8 cellular contexts compared by ENCODE assay signal in genomic region chr7:149284850-149285580, GRCh38. TPM values are rescaled to one million over a fixed set of nuclear protein-coding genes. Genes with fewer than 3 reads are reported as not detected.
DNase-seq lines count a peak whose midpoint lies in the region; ATAC-seq and TF ChIP-seq lines count a peak whose summit lies in the region.

No MANE protein-coding gene starts in this region.

- intact Hi-C loops in heart left ventricle (cut with DNase I): loop anchor here in 3 of 10 donors (1.0 to 10.0 kb wide), 4 partner anchors 23 to 550 kb away; partner anchors contain the start of genes ZNF746 (in 1 of the 3), ZNF783 (in 1 of the 3) and ZNF862 (in 1 of the 3)

- H2AFZ ChIP-seq in MM.1S (ENCODE audit: low read length): peak overlapping the region; percentile 77
- H2AFZ ChIP-seq in SU-DHL-6 (ENCODE audit: low read depth, low read length, severe bottlenecking): no peak overlapping the region

- TF ChIP-seq CTCF in MM.1S (IDR thresholded peaks at IDR 0.05; ENCODE audit: low read length) (peak; percentile 64), SU-DHL-6 (IDR thresholded peaks at IDR 0.05; ENCODE audit: insufficient read depth, low read length, poor library complexity, severe bottlenecking) (no peak), heart left ventricle (IDR thresholded peaks at IDR 0.05) (peak in 2 of 12 donors; percentile 3 to 10), upper lobe of left lung (IDR thresholded peaks at IDR 0.05) (peak in 1 of 6 experiments; percentile 33)

- peak overlapping the region; percentile 83 for H3K4me3 ChIP-seq in MM.1S (ENCODE audit: low read length)
- no peak overlapping the region for H3K4me3 ChIP-seq in SU-DHL-6 (ENCODE audit: insufficient read depth, low read length, poor library complexity, severe bottlenecking)
- H3K4me3 ChIP-seq in adipocyte (ENCODE audit: low read length): peak overlapping the region; percentile 87
- peak overlapping the region; percentile 42 to 90 (median 68) for H3K4me3 ChIP-seq in heart left ventricle
- H3K4me3 ChIP-seq in upper lobe of left lung: peak overlapping the region; percentile 69 to 78 (median 73)

- peak overlapping the region; percentile 80 for H3K4me2 ChIP-seq in MM.1S (ENCODE audit: low read depth, low read length)
- peak overlapping the region; percentile 27 for H3K4me2 ChIP-seq in SU-DHL-6 (ENCODE audit: low read depth, low read length, poor library complexity, severe bottlenecking)

- H3K9me2 ChIP-seq in MM.1S (replicated peaks; ENCODE audit: insufficient read depth, low read length) (no peaks in the 10 kb centered on the region), SU-DHL-6 (replicated peaks; ENCODE audit: insufficient read depth, low read length) (no peaks in the 10 kb centered on the region)

- peak in 1 of 2 donors; percentile 27 for TF ChIP-seq POLR2A in heart left ventricle (IDR thresholded peaks at IDR 0.05)
- TF ChIP-seq POLR2A in upper lobe of left lung (IDR thresholded peaks at IDR 0.05): peak in 1 of 4 donors; percentile 42

- H3F3A ChIP-seq in MM.1S (ENCODE audit: insufficient read depth, low read length) (peaks cover 17% of the 10 kb centered on the region), SU-DHL-6 (ENCODE audit: insufficient read depth) (no peaks in the 10 kb centered on the region)

- ATAC-seq in heart left ventricle (peak; percentile 96 to 99 (median 98)), upper lobe of left lung (ENCODE audit: low FRiP score in 2 of 2) (peak; percentile 96 to 97)

- peak overlapping the region; percentile 56 for H3K9ac ChIP-seq in MM.1S (ENCODE audit: low read length)
- H3K9ac ChIP-seq in SU-DHL-6 (ENCODE audit: low read length): no peak overlapping the region
- H3K9ac ChIP-seq in adipocyte (ENCODE audit: low read length): peak overlapping the region; percentile 83

- in situ Hi-C loops in G401 (cut with HindIII; ENCODE audit: low sequenced_read_pairs): no loop called here

- 2 to 5% (median 4%) methylated on average over 36 to 64 of the region's 64 CpGs for WGBS in heart left ventricle, 4 donors
- WGBS in upper lobe of left lung, 2 donors: 6 to 10% methylated on average over 24 to 36 of the region's 64 CpGs

- H3K27me3 ChIP-seq in MM.1S (replicated peaks; ENCODE audit: insufficient read depth, low read length) (no peaks in the 10 kb centered on the region), SU-DHL-6 (ENCODE audit: low read length) (no peaks in the 10 kb centered on the region), adipocyte (replicated peaks; ENCODE audit: control insufficient read depth, insufficient read depth, low read length) (no peaks in the 10 kb centered on the region), heart left ventricle (no peaks in the 10 kb centered on the region), upper lobe of left lung (no peaks in the 10 kb centered on the region)

- H3K27ac ChIP-seq in MM.1S (ENCODE audit: low read length): peak overlapping the region; percentile 87
- peak overlapping the region; percentile 41; the same call in 1 of the 2 replicates for H3K27ac ChIP-seq in SU-DHL-6 (ENCODE audit: low read depth, low read length)
- H3K27ac ChIP-seq in heart left ventricle: peak overlapping the region in 5 of 12 donors; percentile 25 to 63 (median 58)
- H3K27ac ChIP-seq in upper lobe of left lung: peak overlapping the region in 2 of 4 donors; percentile 14 to 21

- no peak for TF ChIP-seq EP300 in upper lobe of left lung (IDR thresholded peaks at IDR 0.05)

- H3K9me3 ChIP-seq in MM.1S (replicated peaks; ENCODE audit: insufficient read depth, low read length) (no peaks in the 10 kb centered on the region), SU-DHL-6 (ENCODE audit: insufficient read depth, low read length) (no peaks in the 10 kb centered on the region), adipocyte (ENCODE audit: control insufficient read depth, low read length) (no peaks in the 10 kb centered on the region), heart left ventricle (no peaks in the 10 kb centered on the region), upper lobe of left lung (no peaks in the 10 kb centered on the region)

- peaks cover 23% of the 10 kb centered on the region for H3K4me1 ChIP-seq in MM.1S (ENCODE audit: low read length)
- H3K4me1 ChIP-seq in adipocyte (ENCODE audit: control insufficient read depth, insufficient read depth, low read length): peaks cover 5% of the 10 kb centered on the region
- peaks cover 0 to 19% (median 7%) of the 10 kb centered on the region in 12 donors for H3K4me1 ChIP-seq in heart left ventricle
- peaks cover 9 to 18% (median 16%) of the 10 kb centered on the region in 4 donors for H3K4me1 ChIP-seq in upper lobe of left lung

- no peaks in the 10 kb centered on the region for H3K36me3 ChIP-seq in MM.1S (replicated peaks; ENCODE audit: insufficient read depth, low read length)
- H3K36me3 ChIP-seq in SU-DHL-6 (ENCODE audit: low read length): no peaks in the 10 kb centered on the region
- peaks cover 22% of the 10 kb centered on the region for H3K36me3 ChIP-seq in adipocyte (ENCODE audit: control insufficient read depth, insufficient read depth, low read length, severe bottlenecking)
- H3K36me3 ChIP-seq in heart left ventricle: peaks cover 0 to 31% (median 8%) of the 10 kb centered on the region in 9 donors
- H3K36me3 ChIP-seq in upper lobe of left lung: peaks cover 0 to 32% (median 16%) of the 10 kb centered on the region in 4 donors

- H3K79me2 ChIP-seq in MM.1S (ENCODE audit: low read length): 0 out of 2 replicates have a peak, but pooled peaks cover 5% of the 10 kb centered on the region
- no peaks in the 10 kb centered on the region for H3K79me2 ChIP-seq in SU-DHL-6 (ENCODE audit: insufficient read depth, low read length)

- no peaks in the 10 kb centered on the region for H4K20me1 ChIP-seq in MM.1S (ENCODE audit: insufficient read depth, low read length)
- H4K20me1 ChIP-seq in SU-DHL-6 (ENCODE audit: low read depth, low read length): no peaks in the 10 kb centered on the region

- DNase-seq in G401 (ENCODE audit: low spot score): peak; percentile 93
- DNase-seq in GOT3 (lab: John Stamatoyannopoulos, UW): peak; percentile 59
- DNase-seq in MM.1S: peak; percentile 100
- DNase-seq in adipocyte (ENCODE audit: low read depth): peak; percentile 96
- DNase-seq in heart left ventricle: peak; percentile 94 to 97 (median 96)
- peak; percentile 87 for DNase-seq in pons (ENCODE audit: low spot score)
- peak; percentile 94 to 99 for DNase-seq in upper lobe of left lung

RNA-seq across cellular contexts. Expression of gene ZNF783, which starts 23.0 kb away (rescaled TPM):
- 12.8 and 16.9 TPM in 2 replicates for total RNA-seq in G401 (2014; rRNA removed; shearing (Covaris generic))
- total RNA-seq in heart left ventricle (1 to 10 TPM; 2.8 to 9.0 (median 3.4) TPM), upper lobe of left lung (10 to 100 TPM; 12.6 to 46.1 (median 17.5) TPM)
- 1 to 10 TPM; 3.0 to 3.3 TPM for polyA plus RNA-seq in heart left ventricle

RNA-seq across cellular contexts. Expression of gene ZNF212, which starts 45.6 kb away (rescaled TPM):
- total RNA-seq in G401 (2014; rRNA removed; shearing (Covaris generic)): 11.6 and 15.9 TPM in 2 replicates
- total RNA-seq in heart left ventricle: 1 to 10 TPM; 3.4 to 6.3 (median 4.3) TPM
- polyA plus RNA-seq in heart left ventricle: 1 to 10 TPM; 3.9 to 4.9 TPM
- 10 to 100 TPM; 10.3 to 33.5 (median 10.9) TPM for total RNA-seq in upper lobe of left lung
